Comparison of ENCODE assay signal across 24 cellular contexts in genomic region chr10:123424537-123424936, GRCh38.
"Had no signal": no experiment of that assay in that cellular context is flagged by ENCODE, and none has a peak within 500 bp of the region (broad histone marks: within the 10 kb centered on the region; RNA-seq: fewer than 3 reads in every experiment).

No MANE protein-coding gene starts in this region.

- H3K9me3 Mint-ChIP-seq: dendritic cell treated with granulocyte-macrophage colony-stimulating factor and Interleukin-4, amounts not matched to agents 40 ng/mL and 50 ng/mL, for 4 days; effector memory CD8-positive, alpha-beta T cell; endodermal cell had no signal

- H3K4me3 Mint-ChIP-seq: dendritic cell treated with granulocyte-macrophage colony-stimulating factor and Interleukin-4, amounts not matched to agents 40 ng/mL and 50 ng/mL, for 4 days; effector memory CD8-positive, alpha-beta T cell; endodermal cell had no signal

- H3K27ac ChIP-seq: colonic mucosa, coronary artery, dorsolateral prefrontal cortex, epithelial cell of prostate, esophagus muscularis mucosa, esophagus squamous epithelium, foreskin keratinocyte, gastrocnemius medialis, gastroesophageal sphincter, heart left ventricle, heart right ventricle had no signal

- DNase-seq: colonic mucosa; cortex of kidney; dermis blood vessel endothelial cell; dorsolateral prefrontal cortex; effector CD4-positive, alpha-beta T cell; effector CD8-positive, alpha-beta T cell; effector memory CD4-positive, alpha-beta T cell; effector memory CD8-positive, alpha-beta T cell; endodermal cell; erythroblast; esophagus squamous epithelium; foreskin fibroblast; foreskin keratinocyte; foreskin melanocyte; gastrocnemius medialis; glutamatergic neuron; head of caudate nucleus; heart left ventricle; heart right ventricle had no signal

- H3K27ac Mint-ChIP-seq: dendritic cell treated with granulocyte-macrophage colony-stimulating factor and Interleukin-4, amounts not matched to agents 40 ng/mL and 50 ng/mL, for 4 days; effector memory CD8-positive, alpha-beta T cell; endodermal cell had no signal
